In genomic region chr14:72644758-72645489, GRCh38 we compare ENCODE assay signal across 24 cellular contexts.
A peak's percentile ranks its signal among the peaks of the same experiment; 100 is the strongest.
DNase-seq lines count a peak whose midpoint lies in the region; ATAC-seq and TF ChIP-seq lines count a peak whose summit lies in the region.
"Had no signal": no experiment of that assay in that cellular context is flagged by ENCODE, and none has a peak within 500 bp of the region (broad histone marks: within the 10 kb centered on the region; RNA-seq: fewer than 3 reads in every experiment).

No MANE protein-coding gene starts in this region.

- H3K27me3 ChIP-seq in Loucy (ENCODE audit: insufficient read depth, low read length, poor library complexity, severe bottlenecking) (no peaks in the 10 kb centered on the region), brain microvascular endothelial cell (replicated peaks) (no peaks in the 10 kb centered on the region), trophoblast cell (ENCODE audit: insufficient read depth, low read length) (no peaks in the 10 kb centered on the region), HAP-1 (ENCODE audit: low read depth) (no peaks in the 10 kb centered on the region)

- H3K9me3 ChIP-seq in Loucy (ENCODE audit: insufficient read depth, low read depth, low read length) (no peaks in the 10 kb centered on the region), trophoblast cell (ENCODE audit: insufficient read depth, low read depth, low read length) (peaks cover 3% of the 10 kb centered on the region), HAP-1 (no peaks in the 10 kb centered on the region)

- H3K9ac ChIP-seq in Loucy (ENCODE audit: low read depth, low read length, poor library complexity, severe bottlenecking), result no peak overlapping the region
- no peak overlapping the region for H3K9ac ChIP-seq in trophoblast cell (ENCODE audit: low read length)
- H3K9ac ChIP-seq: parathyroid adenoma had no signal

- no peak overlapping the region for H3K4me2 ChIP-seq in Loucy (ENCODE audit: low read depth, low read length, poor library complexity, severe bottlenecking)
- H3K4me2 ChIP-seq in trophoblast cell (ENCODE audit: low read length), result no peak overlapping the region

- no peak for ATAC-seq in GM21737 (IDR thresholded peaks at IDR 0.05; ENCODE audit: unreplicated experiment)
- ATAC-seq: natural killer cell treated with Interleukin-12 subunit alpha and Interleukin-12 subunit beta and Interleukin-15 and Interleukin-18, amount 100 ng/mL, for 72 hours; T-helper 17 cell; WTC11 had no signal

- DNase-seq in brain microvascular endothelial cell (no peak), trophoblast cell (no peak), HAP-1 (ENCODE audit: low spot score in 2 of 2) (no peak), NCI-H345 (lab: John Stamatoyannopoulos, UW) (no peak), COLO829 (ENCODE audit: low spot score) (no peak)
- DNase-seq: activated CD4-positive, alpha-beta memory T cell treated with anti-CD3 and anti-CD28 coated beads for 36 hours; activated naive CD4-positive, alpha-beta T cell treated with anti-CD3 and anti-CD28 coated beads, Interleukin-2, amount 10 ng/mL, durations not matched to agents 7 days and 5 days; activated T-cell treated with anti-CD3 and anti-CD28 coated beads for 4 hours; aorta; CD8-positive, alpha-beta memory T cell; EL; MV-4-11; NCI-H2081; NCI-H510A treated with DMSO at 0.1 percent for 48 hours; SHP77; stimulated activated CD4-positive, alpha-beta T cell treated with anti-CD3 and anti-CD28 coated beads, Interleukin-1b, Interleukin-23, amount 100 ng/mL, for 48 hours; stimulated activated naive CD4-positive, alpha-beta T cell; T-helper 17 cell had no signal

- H3K4me3 ChIP-seq in Loucy (ENCODE audit: low read length, poor library complexity, severe bottlenecking), result no peak overlapping the region
- no peak overlapping the region for H3K4me3 ChIP-seq in brain microvascular endothelial cell (ENCODE audit: low read depth, low read length)
- H3K4me3 ChIP-seq in trophoblast cell (ENCODE audit: low read depth, low read length), result no peak overlapping the region
- no peak overlapping the region for H3K4me3 ChIP-seq in HAP-1

- H3K36me3 ChIP-seq in Loucy (ENCODE audit: insufficient read depth, low read length) (no peaks in the 10 kb centered on the region), brain microvascular endothelial cell (replicated peaks) (no peaks in the 10 kb centered on the region), trophoblast cell (ENCODE audit: control insufficient read depth in 1 of 2, insufficient read depth in 2 of 2, low read length in 2 of 2) (no peaks in the 10 kb centered on the region), HAP-1 (replicated peaks) (no peaks in the 10 kb centered on the region)

- no peaks in the 10 kb centered on the region for H3K79me2 ChIP-seq in Loucy (ENCODE audit: insufficient read depth, low read length)
- H3K79me2 ChIP-seq in trophoblast cell (ENCODE audit: control insufficient read depth, insufficient read depth, low read length, poor library complexity), result no peaks in the 10 kb centered on the region
- H3K79me2 ChIP-seq: parathyroid adenoma had no signal

- H3K18ac ChIP-seq in trophoblast cell (ENCODE audit: low read length), result no peak overlapping the region

- no peaks in the 10 kb centered on the region for H3K9me2 ChIP-seq in Loucy (replicated peaks; ENCODE audit: low read depth, low read length)

- no CpG with 5 or more reads among the region's 4 CpGs for WGBS in trophoblast cell (ENCODE audit: extremely low coverage, insufficient coverage, insufficient read length)

- H3K4me1 ChIP-seq in Loucy (ENCODE audit: insufficient read depth, low read length, poor library complexity, severe bottlenecking), result peaks cover 29% of the 10 kb centered on the region
- peaks cover 23 to 36% of the 10 kb centered on the region in 2 experiments for H3K4me1 ChIP-seq in trophoblast cell (ENCODE audit: control insufficient read depth in 1 of 2, insufficient read depth in 2 of 2, low read length in 2 of 2)
- no peaks in the 10 kb centered on the region for H3K4me1 ChIP-seq in HAP-1
- H3K4me1 ChIP-seq: parathyroid adenoma had no signal

- no peak overlapping the region for H3K23ac ChIP-seq in trophoblast cell (ENCODE audit: low read length)

- no peak overlapping the region for H3K14ac ChIP-seq in trophoblast cell (ENCODE audit: low read length)

- H3K4ac ChIP-seq in trophoblast cell (ENCODE audit: low read depth, low read length), result no peak overlapping the region

- H3K79me1 ChIP-seq in trophoblast cell (ENCODE audit: low read length), result peaks cover 16% of the 10 kb centered on the region

- no peaks in the 10 kb centered on the region for H4K20me1 ChIP-seq in Loucy (ENCODE audit: insufficient read depth, low read length, poor library complexity, severe bottlenecking)

- H2BK120ac ChIP-seq in trophoblast cell (ENCODE audit: insufficient read depth, low read length, poor library complexity), result no peak overlapping the region

- no peak overlapping the region for H4K12ac ChIP-seq in trophoblast cell (ENCODE audit: low read depth, low read length)

- H4K91ac ChIP-seq in trophoblast cell (ENCODE audit: low read depth, low read length), result no peak overlapping the region

- no peak overlapping the region for H2BK12ac ChIP-seq in trophoblast cell (ENCODE audit: low read length)

- no peak overlapping the region for H2BK5ac ChIP-seq in trophoblast cell (ENCODE audit: low read depth, low read length, poor library complexity)

- no peak overlapping the region for H2AK5ac ChIP-seq in trophoblast cell (ENCODE audit: low read length)

- in situ Hi-C loops in brain microvascular endothelial cell (cut with HindIII; ENCODE audit: low pct_ligation_motif_present, low sequenced_read_pairs), result no loop called here
- in situ Hi-C loops in HAP-1 (cut with MboI; ENCODE audit: low sequenced_read_pairs), result no loop called here

- no peak overlapping the region for H4K8ac ChIP-seq in trophoblast cell (ENCODE audit: low read depth, low read length)

- TF ChIP-seq CTCF in GM12873 (IDR thresholded peaks at IDR 0.05; ENCODE audit: insufficient read depth, low read depth, low read length, missing control alignments) (peak; percentile 25), Loucy (conservative IDR thresholded peaks at IDR 0.05; ENCODE audit: low read length) (peak; percentile 46), brain microvascular endothelial cell (IDR thresholded peaks at IDR 0.05; ENCODE audit: low read depth, low read length, missing control alignments) (peak; percentile 17)

- H3F3A ChIP-seq in Loucy (ENCODE audit: low read depth), result no peaks in the 10 kb centered on the region

- H2AFZ ChIP-seq in Loucy (ENCODE audit: low read length) (no peak overlapping the region), trophoblast cell (ENCODE audit: insufficient read depth, low read length, poor library complexity) (no peak overlapping the region)
- H2AFZ ChIP-seq: parathyroid adenoma had no signal

- H3K27ac ChIP-seq in brain microvascular endothelial cell (no peak overlapping the region), trophoblast cell (ENCODE audit: low read depth, low read length) (peak overlapping the region; percentile 18)
- H3K27ac ChIP-seq: parathyroid adenoma had no signal
